1 cellular context compared by ENCODE assay signal in the genomic region with DNA sequence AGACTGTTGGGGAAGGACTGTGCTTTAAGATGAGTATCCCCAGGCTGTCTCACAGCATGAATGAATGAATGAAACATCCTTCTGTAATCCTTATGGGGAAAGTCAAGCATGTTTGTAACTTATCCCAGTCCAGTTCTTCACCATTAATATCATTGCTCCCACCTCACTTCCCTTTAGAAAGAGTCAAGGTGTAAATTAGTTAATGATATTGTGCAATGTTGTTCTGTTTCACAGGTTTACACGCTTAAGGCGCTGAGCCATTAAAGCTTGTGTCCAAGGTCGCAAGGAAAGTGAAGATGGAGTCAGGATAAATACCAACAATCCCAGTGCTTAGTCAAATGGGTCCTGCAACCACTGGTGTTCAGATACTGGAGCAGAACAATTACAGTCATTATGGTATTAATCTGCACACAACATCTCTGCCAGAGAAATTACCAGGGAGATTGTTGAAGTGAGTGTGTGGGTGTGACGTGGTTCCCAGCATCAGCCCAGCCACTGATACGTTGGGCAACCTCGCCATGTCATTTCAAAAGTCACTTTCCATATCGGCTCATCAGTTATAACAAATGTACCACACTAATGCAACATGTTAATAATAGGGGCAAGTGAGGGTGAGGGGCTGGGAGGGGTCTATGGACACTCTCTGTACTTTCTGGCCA.
TF ChIP-seq lines count a peak whose summit lies in the region.

No MANE protein-coding gene starts in this region.

TF ChIP-seq in A549, 52 proteins besides CTCF, POLR2A, EP300 and RAD21 (continued from another document):
- TF ChIP-seq FOXS1 (CRISPR knock-in tag; IDR thresholded peaks at IDR 0.05) (no peak), HOXA7 (CRISPR knock-in tag; IDR thresholded peaks at IDR 0.05) (no peak), EHF (CRISPR knock-in tag; IDR thresholded peaks at IDR 0.05) (no peak), ATOH8 (CRISPR knock-in tag; IDR thresholded peaks at IDR 0.05; ENCODE audit: low read depth) (no peak), MYC (IDR thresholded peaks at IDR 0.05; ENCODE audit: borderline replicate concordance, low read length) (no peak)
